Comparison of ENCODE assay signal across 8 cellular contexts in genomic region chr13:77918391-77919261, GRCh38. TPM values are rescaled to one million over a fixed set of nuclear protein-coding genes. Genes with fewer than 3 reads are reported as not detected.
DNase-seq lines count a peak whose midpoint lies in the region; ATAC-seq, FAIRE-seq and TF ChIP-seq lines count a peak whose summit lies in the region.

EDNRB (minus strand) TSS chr13:77918831; CDS start chr13:77918573, 258 bp downstream.

- H3K27me3 Mint-ChIP-seq in activated CD4-positive, alpha-beta memory T cell treated with anti-CD3 and anti-CD28 coated beads, Interleukin-2, amount 10 ng/mL, durations not matched to agents 7 days and 5 days: peaks cover 18% of the 10 kb centered on the region

- H3K27me3 ChIP-seq in AG04450 (ENCODE audit: control insufficient read depth, insufficient read depth, low read length): peaks cover 3% of the 10 kb centered on the region
- peaks cover 61% of the 10 kb centered on the region for H3K27me3 ChIP-seq in neutrophil

- peaks cover 18 to 19% of the 10 kb centered on the region in 2 experiments for H3K4me1 ChIP-seq in neutrophil (ENCODE audit: control insufficient read depth in 1 of 2, insufficient read depth in 1 of 2, low read depth in 1 of 2, low read length in 1 of 2)

- peak within 1 kb of the TSS; percentile 68 for H3K4me3 ChIP-seq in AG04450 (ENCODE audit: low read depth, low read length)
- H3K4me3 ChIP-seq in neutrophil (ENCODE audit: low read depth in 1 of 2, low read length in 1 of 2): peak within 1 kb of the TSS; percentile 9 to 39

- peak within 1 kb of the TSS; percentile 14 for H3K4me3 Mint-ChIP-seq in activated CD4-positive, alpha-beta memory T cell treated with anti-CD3 and anti-CD28 coated beads, Interleukin-2, amount 10 ng/mL, durations not matched to agents 7 days and 5 days

- H3K9me3 Mint-ChIP-seq in activated CD4-positive, alpha-beta memory T cell treated with anti-CD3 and anti-CD28 coated beads, Interleukin-2, amount 10 ng/mL, durations not matched to agents 7 days and 5 days: no peaks in the 10 kb centered on the region

- CTCF ChIA-PET in AG04450 (lab: Charles Lee): interaction anchor here (1.0 to 3.3 kb wide), 6 partner anchors 13 to 203 kb away, joined by 3 to 28 read pairs (median 3); no protein-coding TSS in a partner anchor
- CTCF ChIA-PET in activated CD4-positive, alpha-beta memory T cell treated with anti-CD3 and anti-CD28 coated beads, Interleukin-2, amount 10 ng/mL, durations not matched to agents 7 days and 5 days (lab: Charles Lee): interaction anchor here (0.7 kb wide), 1 partner anchor 203 kb away, joined by 3 read pairs; no protein-coding TSS in a partner anchor

- H3K27ac ChIP-seq in AG04450 (ENCODE audit: low read depth, low read length) (no peak within 1 kb of the TSS), neutrophil (no peak within 1 kb of the TSS)

- peak; percentile 24; the same call in 1 of the 2 replicates for TF ChIP-seq CTCF in AG04450 (IDR thresholded peaks at IDR 0.05; ENCODE audit: low read depth, low read length)
- no peak for TF ChIP-seq CTCF in neutrophil (IDR thresholded peaks at IDR 0.05)

- H3K9me3 ChIP-seq in AG04450 (ENCODE audit: control insufficient read depth, insufficient read depth, low read length) (no peaks in the 10 kb centered on the region; the same call in 1 of the 2 replicates), neutrophil (no peaks in the 10 kb centered on the region)

- POLR2A ChIA-PET in AG04450 (lab: Yijun Ruan, JAX): interaction anchor here (0.7 to 0.8 kb wide), 2 partner anchors 27 to 157 kb away, joined by 3 to 8 read pairs; no protein-coding TSS in a partner anchor
- POLR2A ChIA-PET in activated CD4-positive, alpha-beta memory T cell treated with anti-CD3 and anti-CD28 coated beads, Interleukin-2, amount 10 ng/mL, durations not matched to agents 7 days and 5 days (lab: Charles Lee): no interaction called here

- no peak within 1 kb of the TSS for H3K27ac Mint-ChIP-seq in activated CD4-positive, alpha-beta memory T cell treated with anti-CD3 and anti-CD28 coated beads, Interleukin-2, amount 10 ng/mL, durations not matched to agents 7 days and 5 days

- no peaks in the 10 kb centered on the region for H3K4me1 Mint-ChIP-seq in activated CD4-positive, alpha-beta memory T cell treated with anti-CD3 and anti-CD28 coated beads, Interleukin-2, amount 10 ng/mL, durations not matched to agents 7 days and 5 days

- FAIRE-seq in RCC 7860 (lab: Jason Lieb, UNC): no peak

- ATAC-seq in GM18909 (IDR thresholded peaks at IDR 0.05; ENCODE audit: poor library complexity, unreplicated experiment) (peak; percentile 49), HG03097 (IDR thresholded peaks at IDR 0.05; ENCODE audit: low FRiP score, unreplicated experiment) (no peak)

- DNase-seq in AG04450 (ENCODE audit: low read depth, low spot score) (no peak), glomerular visceral epithelial cell (ENCODE audit: extremely low spot score) (peak; percentile 3), RCC 7860 (ENCODE audit: low spot score) (no peak)
- DNase-seq in activated CD4-positive, alpha-beta memory T cell treated with anti-CD3 and anti-CD28 coated beads, Interleukin-2, amount 10 ng/mL, durations not matched to agents 7 days and 5 days: peak; percentile 16
- DNase-seq in stimulated activated CD4-positive, alpha-beta T cell treated with anti-CD3 and anti-CD28 coated beads, Interleukin-4, amount 100 ng/mL, for 24 hours: no peak

- no peaks in the 10 kb centered on the region for H3K36me3 Mint-ChIP-seq in activated CD4-positive, alpha-beta memory T cell treated with anti-CD3 and anti-CD28 coated beads, Interleukin-2, amount 10 ng/mL, durations not matched to agents 7 days and 5 days (ENCODE audit: low read depth)

- no peaks in the 10 kb centered on the region for H3K36me3 ChIP-seq in neutrophil

RNA-seq across cellular contexts. Expression of gene EDNRB, which starts in this region (rescaled TPM):
- 5.8 and 7.2 TPM in 2 replicates for polyA plus RNA-seq in AG04450 (2011; rRNA removed)
- 8.0 and 12.1 TPM in 2 replicates for polyA minus RNA-seq in AG04450 (2011; rRNA and poly(A)+ RNA removed)
- not detected for total RNA-seq in activated CD4-positive, alpha-beta memory T cell treated with anti-CD3 and anti-CD28 coated beads, Interleukin-2, amount 10 ng/mL, durations not matched to agents 7 days and 5 days

Comparison
In these comparisons a context has a peak if more than half of its experiments do, and no peak if none do; other contexts are left out.
1. Peak in DNase-seq in activated CD4-positive, alpha-beta memory T cell treated with anti-CD3 and anti-CD28 coated beads, Interleukin-2, amount 10 ng/mL, durations not matched to agents 7 days and 5 days; RNA of the gene not detected or under 1 TPM.